Comparison of ENCODE assay signal across 24 cellular contexts in genomic region chr1:44268054-44268453, GRCh38.
"Had no signal": no experiment of that assay in that cellular context is flagged by ENCODE, and none has a peak within 500 bp of the region (broad histone marks: within the 10 kb centered on the region; RNA-seq: fewer than 3 reads in every experiment).

No MANE protein-coding gene starts in this region.

- H3K9me3 ChIP-seq: esophagus muscularis mucosa, gastroesophageal sphincter, heart left ventricle, lower lobe of right lung, right lobe of liver, testis, tibial artery, upper lobe of left lung had no signal

- H3K36me3 ChIP-seq: esophagus muscularis mucosa, gastroesophageal sphincter, heart left ventricle, lower lobe of right lung, neural progenitor cell, right lobe of liver, tibial artery, upper lobe of left lung had no signal

- H3K4me3 ChIP-seq: esophagus muscularis mucosa, gastroesophageal sphincter, heart left ventricle, lower lobe of right lung, neural progenitor cell, right lobe of liver, testis, tibial artery, upper lobe of left lung had no signal

- ATAC-seq: foreskin keratinocyte; gastroesophageal sphincter; lower lobe of right lung; naive thymus-derived CD4-positive, alpha-beta T cell; stimulated activated effector memory CD8-positive, alpha-beta T cell treated with anti-CD3 and anti-CD28 coated beads, Interleukin-12 subunit alpha, Interleukin-12 subunit beta, amount 100 ng/mL, for 72 hours; stimulated activated naive CD8-positive, alpha-beta T cell treated with anti-CD3 and anti-CD28 coated beads, Interleukin-15, Interleukin-2, amounts not matched to agents 100 U/mL and 50 U/mL, for 24 hours had no signal

- H3K9me3 Mint-ChIP-seq: dendritic cell treated with granulocyte-macrophage colony-stimulating factor and Interleukin-4, amounts not matched to agents 40 ng/mL and 50 ng/mL, for 4 days; naive thymus-derived CD4-positive, alpha-beta T cell; nephron; neural progenitor cell; stimulated activated effector memory CD8-positive, alpha-beta T cell treated with anti-CD3 and anti-CD28 coated beads, Interleukin-12 subunit alpha, Interleukin-12 subunit beta, amount 100 ng/mL, for 72 hours had no signal

- H3K27ac Mint-ChIP-seq: dendritic cell treated with granulocyte-macrophage colony-stimulating factor and Interleukin-4, amounts not matched to agents 40 ng/mL and 50 ng/mL, for 4 days; naive thymus-derived CD4-positive, alpha-beta T cell; nephron; neural progenitor cell; progenitor cell of endocrine pancreas; stimulated activated effector memory CD8-positive, alpha-beta T cell treated with anti-CD3 and anti-CD28 coated beads, Interleukin-12 subunit alpha, Interleukin-12 subunit beta, amount 100 ng/mL, for 72 hours had no signal

- H3K4me1 Mint-ChIP-seq: nephron had no signal

- H3K4me1 ChIP-seq: foreskin keratinocyte, gastroesophageal sphincter, neural progenitor cell, right lobe of liver, testis, tibial artery had no signal

- H3K27me3 Mint-ChIP-seq: dendritic cell treated with granulocyte-macrophage colony-stimulating factor and Interleukin-4, amounts not matched to agents 40 ng/mL and 50 ng/mL, for 4 days; naive thymus-derived CD4-positive, alpha-beta T cell; progenitor cell of endocrine pancreas had no signal

- H3K9ac ChIP-seq: neural progenitor cell, parathyroid adenoma had no signal

- H3K27me3 ChIP-seq: esophagus muscularis mucosa, foreskin keratinocyte, gastroesophageal sphincter, heart left ventricle, neural progenitor cell, right lobe of liver, testis, tibial artery, upper lobe of left lung had no signal

- H3K27ac ChIP-seq: esophagus muscularis mucosa, foreskin keratinocyte, gastroesophageal sphincter, heart left ventricle, lower lobe of right lung, neural progenitor cell, parathyroid adenoma, right lobe of liver, testis, tibial artery, upper lobe of left lung had no signal

- H3K4me3 Mint-ChIP-seq: dendritic cell treated with granulocyte-macrophage colony-stimulating factor and Interleukin-4, amounts not matched to agents 40 ng/mL and 50 ng/mL, for 4 days; naive thymus-derived CD4-positive, alpha-beta T cell; nephron; neural progenitor cell; stimulated activated effector memory CD8-positive, alpha-beta T cell treated with anti-CD3 and anti-CD28 coated beads, Interleukin-12 subunit alpha, Interleukin-12 subunit beta, amount 100 ng/mL, for 72 hours had no signal

- H3K36me3 Mint-ChIP-seq: stimulated activated effector memory CD8-positive, alpha-beta T cell treated with anti-CD3 and anti-CD28 coated beads, Interleukin-12 subunit alpha, Interleukin-12 subunit beta, amount 100 ng/mL, for 72 hours had no signal

- DNase-seq: effector CD8-positive, alpha-beta T cell; foreskin keratinocyte; heart left ventricle; hippocampal formation; kidney glomerular epithelial cell; left ventricle myocardium superior; lower lobe of right lung; naive thymus-derived CD4-positive, alpha-beta T cell; right lobe of liver; stimulated activated CD4-positive, alpha-beta T cell treated with anti-CD3 and anti-CD28 coated beads, Interleukin-2, amount 100 ng/mL, for 24 hours; stimulated activated CD4-positive, alpha-beta T cell treated with anti-CD3 and anti-CD28 coated beads, Interleukin-4, amount 100 ng/mL, for 24 hours; stimulated activated naive CD8-positive, alpha-beta T cell treated with anti-CD3 and anti-CD28 coated beads, Interleukin-15, Interleukin-2, amounts not matched to agents 100 U/mL and 50 U/mL, for 24 hours; substantia nigra; testis; tibial artery had no signal
